ENCODE assay signal across 17 cellular contexts in the genomic region with DNA sequence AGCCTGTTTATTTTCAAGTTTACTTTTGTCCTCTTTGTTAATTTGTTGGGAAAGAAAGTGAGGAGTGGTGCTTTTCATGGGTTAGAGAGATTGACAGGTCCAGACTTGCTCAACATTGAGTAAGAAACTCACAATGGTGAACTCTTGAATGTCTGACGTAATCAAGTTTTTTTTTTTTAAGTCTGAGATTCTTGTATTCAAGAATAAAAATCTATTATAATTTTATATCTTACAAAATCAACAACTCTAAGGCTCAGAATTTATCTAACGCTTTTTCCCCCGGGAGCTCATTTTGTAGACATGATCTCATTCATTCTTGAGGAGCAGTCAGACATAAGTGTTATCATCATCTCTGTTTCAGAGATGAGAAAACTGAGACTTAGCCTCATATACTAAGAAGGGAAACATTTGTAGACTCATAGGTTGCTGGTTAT. TPM values are rescaled to one million over a fixed set of nuclear protein-coding genes. Genes with fewer than 3 reads are reported as not detected.
DNase-seq lines count a peak whose midpoint lies in the region; ATAC-seq and TF ChIP-seq lines count a peak whose summit lies in the region.
"Had no signal": no experiment of that assay in that cellular context is flagged by ENCODE, and none has a peak within 500 bp of the region (broad histone marks: within the 10 kb centered on the region; RNA-seq: fewer than 3 reads in every experiment).

No MANE protein-coding gene starts in this region.

- in situ Hi-C loops in brain microvascular endothelial cell (cut with HindIII; ENCODE audit: low pct_ligation_motif_present, low sequenced_read_pairs), result no loop called here

- no peak for TF ChIP-seq POLR2A in breast epithelium (IDR thresholded peaks at IDR 0.05)
- no peak for TF ChIP-seq POLR2A in suprapubic skin (IDR thresholded peaks at IDR 0.05)

- no peak for TF ChIP-seq EP300 in suprapubic skin (IDR thresholded peaks at IDR 0.05)

- peak overlapping the region; percentile 90 for H3K27ac Mint-ChIP-seq in MCF 10A (ENCODE audit: low read depth, unreplicated experiment)
- H3K27ac Mint-ChIP-seq: T-cell had no signal

- CTCF ChIA-PET in MCF 10A (lab: Yijun Ruan, JAX), result interaction anchor here (0.7 to 1.4 kb wide), 8 partner anchors 12 to 382 kb away, joined by 3 to 10 read pairs (median 6); no protein-coding TSS in a partner anchor

- peaks cover 13% of the 10 kb centered on the region for H3K36me3 Mint-ChIP-seq in MCF 10A (ENCODE audit: insufficient read depth, unreplicated experiment)

- H3K4me3 ChIP-seq in breast epithelium (no peak overlapping the region), brain microvascular endothelial cell (ENCODE audit: low read depth, low read length) (no peak overlapping the region), right atrium auricular region (no peak overlapping the region), suprapubic skin (no peak overlapping the region)
- H3K4me3 ChIP-seq: HAP-1, tibial nerve had no signal

- H3K27me3 ChIP-seq in breast epithelium (no peaks in the 10 kb centered on the region), brain microvascular endothelial cell (replicated peaks) (no peaks in the 10 kb centered on the region), right atrium auricular region (no peaks in the 10 kb centered on the region), suprapubic skin (no peaks in the 10 kb centered on the region)
- H3K27me3 ChIP-seq: tibial nerve had no signal

- 53% methylated on average over 3 of the region's 3 CpGs for WGBS in suprapubic skin

- H3K36me3 ChIP-seq in breast epithelium (no peaks in the 10 kb centered on the region), brain microvascular endothelial cell (replicated peaks) (no peaks in the 10 kb centered on the region), right atrium auricular region (no peaks in the 10 kb centered on the region), suprapubic skin (peaks cover 3% of the 10 kb centered on the region)
- H3K36me3 ChIP-seq: HAP-1 had no signal

- H3K27ac ChIP-seq in breast epithelium (no peak overlapping the region), brain microvascular endothelial cell (peak overlapping the region; percentile 82), right atrium auricular region (peak overlapping the region; percentile 15 to 70), suprapubic skin (peak overlapping the region; percentile 57)
- H3K27ac ChIP-seq: tibial nerve had no signal

- TF ChIP-seq CTCF in MCF 10A (IDR thresholded peaks at IDR 0.05; ENCODE audit: unreplicated experiment) (no peak), breast epithelium (IDR thresholded peaks at IDR 0.05) (no peak), brain microvascular endothelial cell (IDR thresholded peaks at IDR 0.05; ENCODE audit: low read depth, low read length, missing control alignments) (no peak), right atrium auricular region (IDR thresholded peaks at IDR 0.05) (no peak), suprapubic skin (IDR thresholded peaks at IDR 0.05) (no peak)

- DNase-seq in MCF 10A (ENCODE audit: unreplicated experiment) (peak; percentile 92), breast epithelium (ENCODE audit: low spot score in 2 of 2) (no peak), brain microvascular endothelial cell (peak; percentile 80), right atrium auricular region (ENCODE audit: low spot score) (no peak), suprapubic skin (ENCODE audit: low spot score in 2 of 2) (no peak), GM19238 (ENCODE audit: insufficient read length, low spot score) (no peak), HUDEP-2 (lab: John Stamatoyannopoulos, UW; ENCODE audit: unreplicated experiment in 76 of 76) (no peak)
- DNase-seq: activated T-cell treated with anti-CD3 and anti-CD28 coated beads, Interleukin-2, amount 50 U/mL, for 48 hours; amniotic stem cell; COR-L47; effector CD8-positive, alpha-beta T cell; hypothalamus; NCI-H345; T-cell had no signal

- H3K9me3 ChIP-seq in breast epithelium (no peaks in the 10 kb centered on the region), right atrium auricular region (no peaks in the 10 kb centered on the region), suprapubic skin (no peaks in the 10 kb centered on the region)
- H3K9me3 ChIP-seq: HAP-1, tibial nerve had no signal

- intact Hi-C loops in MCF 10A (cut with micrococcal nuclease) (no loop called here), breast epithelium (cut with DNase I; ENCODE audit: low total_unique reads) (no loop called here)

- peaks cover 38% of the 10 kb centered on the region for H3K4me1 Mint-ChIP-seq in MCF 10A (ENCODE audit: insufficient read depth, unreplicated experiment)
- H3K4me1 Mint-ChIP-seq: T-cell had no signal

- no peaks in the 10 kb centered on the region for H3K9me3 Mint-ChIP-seq in MCF 10A (ENCODE audit: unreplicated experiment)
- H3K9me3 Mint-ChIP-seq: T-cell had no signal

- POLR2A ChIA-PET in MCF 10A (lab: Yijun Ruan, JAX), result interaction anchor here (0.6 to 11.9 kb wide), 23 partner anchors 8 to 606 kb away, joined by 3 to 145 read pairs (median 6); partner anchors contain the start of genes CLCF1, RBM4B, RCE1 and SPTBN2

- ATAC-seq in GM18502 (IDR thresholded peaks at IDR 0.05; ENCODE audit: poor library complexity, unreplicated experiment), result no peak
- ATAC-seq: T-cell had no signal

- no TSS peak for BruUV-seq in MCF 10A (replicated peaks; lab: Mats Ljungman, UMichigan)

- no peaks in the 10 kb centered on the region for H3K27me3 Mint-ChIP-seq in MCF 10A (ENCODE audit: insufficient read depth, unreplicated experiment)
- H3K27me3 Mint-ChIP-seq: T-cell had no signal

- no peaks in the 10 kb centered on the region for H3K4me1 ChIP-seq in breast epithelium
- H3K4me1 ChIP-seq in right atrium auricular region, result no peaks in the 10 kb centered on the region
- peaks cover 4% of the 10 kb centered on the region for H3K4me1 ChIP-seq in suprapubic skin

- peak overlapping the region; percentile 53 for H3K4me3 Mint-ChIP-seq in MCF 10A (ENCODE audit: unreplicated experiment)
- H3K4me3 Mint-ChIP-seq: T-cell had no signal

RNA-seq across cellular contexts. Expression of gene SPTBN2, which starts 39.1 kb away (rescaled TPM):
- total RNA-seq in MCF 10A (2022), result 46.9 and 47.2 TPM in 2 replicates
- 10 to 100 TPM in 2 of 3 donors, 1 to 10 TPM in 1; 1.1 to 28.7 (median 27.2) TPM for total RNA-seq in breast epithelium
- 1 to 10 TPM; 3.3 to 7.7 TPM for total RNA-seq in right atrium auricular region
- total RNA-seq in suprapubic skin, result 100 to 1,000 TPM; 337 to 544 (median 450) TPM

Comparison
In these comparisons a context has a peak if more than half of its experiments do, and no peak if none do; other contexts are left out.
1. DNase-seq: peak in MCF 10A (single experiment) and brain microvascular endothelial cell (single experiment); none in breast epithelium (0 of 2), right atrium auricular region (single experiment), suprapubic skin (0 of 2), GM19238 (single experiment) and HUDEP-2 (0 of 76).
2. H3K27ac ChIP-seq: peak in brain microvascular endothelial cell (single experiment), right atrium auricular region (2 of 2) and suprapubic skin (single experiment); none in breast epithelium (0 of 2).